Comparison of ENCODE assay signal across 8 cellular contexts in genomic region chr21:44485254-44485793, GRCh38. TPM values are rescaled to one million over a fixed set of nuclear protein-coding genes. Genes with fewer than 3 reads are reported as not detected.
A peak's percentile ranks its signal among the peaks of the same experiment; 100 is the strongest.
DNase-seq lines count a peak whose midpoint lies in the region; ATAC-seq and TF ChIP-seq lines count a peak whose summit lies in the region.

No MANE protein-coding gene starts in this region.

- no peak overlapping the region for H3K4me3 Mint-ChIP-seq in MCF 10A (ENCODE audit: unreplicated experiment)

- H3K9me3 ChIP-seq in heart right ventricle = peaks cover 0 to 8% (median 0%) of the 10 kb centered on the region in 11 donors

- POLR2A ChIA-PET in MCF 10A (lab: Yijun Ruan, JAX) = no interaction called here

- no peaks in the 10 kb centered on the region for H3K36me3 ChIP-seq in heart right ventricle

- no peaks in the 10 kb centered on the region for H3K9me3 Mint-ChIP-seq in MCF 10A (ENCODE audit: unreplicated experiment)

- peak overlapping the region in 4 of 10 donors; percentile 5 to 45 (median 16) for H3K4me3 ChIP-seq in heart right ventricle

- intact Hi-C loops in heart right ventricle (cut with DNase I) = no loop called here
- intact Hi-C loops in MCF 10A (cut with micrococcal nuclease) = loop anchor here (5.0 kb wide), 1 partner anchor 617 kb away; no protein-coding TSS in a partner anchor

- no peak overlapping the region for H3K27ac Mint-ChIP-seq in MCF 10A (ENCODE audit: low read depth, unreplicated experiment)

- peak in 6 of 8 donors; percentile 19 to 80 (median 74) for ATAC-seq in heart right ventricle
- ATAC-seq in GM19035 (IDR thresholded peaks at IDR 0.05; ENCODE audit: unreplicated experiment) = no peak
- ATAC-seq in HG03095 (IDR thresholded peaks at IDR 0.05; ENCODE audit: unreplicated experiment) = no peak

- peak; percentile 80 for DNase-seq in NCI-H1092 (lab: John Stamatoyannopoulos, UW)
- peak; percentile 76 for DNase-seq in activated CD8-positive, alpha-beta memory T cell treated with anti-CD3 and anti-CD28 coated beads for 24 hours
- DNase-seq in heart right ventricle = no peak
- DNase-seq in stimulated activated CD4-positive, alpha-beta T cell treated with anti-CD3 and anti-CD28 coated beads, Interleukin-4, amount 100 ng/mL, for 1 hour = peak; percentile 61
- DNase-seq in inferior parietal cortex (ENCODE audit: extremely low spot score) = no peak
- no peak for DNase-seq in MCF 10A (ENCODE audit: unreplicated experiment)

- WGBS in heart right ventricle, 2 donors = 67 to 72% methylated on average over 25 of the region's 25 CpGs

- H3K4me1 Mint-ChIP-seq in MCF 10A (ENCODE audit: insufficient read depth, unreplicated experiment) = no peaks in the 10 kb centered on the region

- peak overlapping the region in 1 of 10 donors; percentile 13 for H3K27ac ChIP-seq in heart right ventricle

- CTCF ChIA-PET in MCF 10A (lab: Yijun Ruan, JAX) = interaction anchor here (1.2 kb wide), 1 partner anchor 10 kb away, joined by 3 read pairs; no protein-coding TSS in a partner anchor

- no peaks in the 10 kb centered on the region for H3K4me1 ChIP-seq in heart right ventricle

- TF ChIP-seq CTCF in heart right ventricle (IDR thresholded peaks at IDR 0.05) (peak in 1 of 9 donors; percentile 33), MCF 10A (IDR thresholded peaks at IDR 0.05; ENCODE audit: unreplicated experiment) (no peak)

- BruUV-seq in MCF 10A (replicated peaks; lab: Mats Ljungman, UMichigan) = no TSS peak

- H3K36me3 Mint-ChIP-seq in MCF 10A (ENCODE audit: insufficient read depth, unreplicated experiment) = no peaks in the 10 kb centered on the region

- no peaks in the 10 kb centered on the region for H3K27me3 Mint-ChIP-seq in MCF 10A (ENCODE audit: insufficient read depth, unreplicated experiment)

- H3K27me3 ChIP-seq in heart right ventricle = peaks cover 0 to 26% (median 13%) of the 10 kb centered on the region in 7 donors

RNA-seq across cellular contexts. Expression of gene LRRC3, which starts 30.0 kb away (rescaled TPM):
- total RNA-seq in heart right ventricle (1 to 10 TPM; 1.2 to 3.2 (median 2.1) TPM), MCF 10A (2022) (not detected in 2 replicates)
- polyA plus RNA-seq in heart right ventricle = 1 to 10 TPM; 1.2 to 2.3 TPM

RNA-seq across cellular contexts. Expression of gene KRTAP10-1, which starts 54.7 kb away (rescaled TPM):
- total RNA-seq in heart right ventricle (not detected), MCF 10A (2022) (not detected in 2 replicates)
- polyA plus RNA-seq in heart right ventricle = not detected

Comparison
In these comparisons a context has a peak if more than half of its experiments do, and no peak if none do; other contexts are left out.
1. DNase-seq: peak in NCI-H1092 (single experiment), activated CD8-positive, alpha-beta memory T cell treated with anti-CD3 and anti-CD28 coated beads for 24 hours (single experiment) and stimulated activated CD4-positive, alpha-beta T cell treated with anti-CD3 and anti-CD28 coated beads, Interleukin-4, amount 100 ng/mL, for 1 hour (single experiment); none in heart right ventricle (0 of 2), inferior parietal cortex (single experiment) and MCF 10A (single experiment).
2. ATAC-seq: peak in heart right ventricle (6 of 8); none in GM19035 (single experiment) and HG03095 (single experiment).